In genomic region chr14:38207342-38207741, GRCh38 we compare ENCODE assay signal across 19 cellular contexts. TPM values are rescaled to one million over a fixed set of nuclear protein-coding genes. Genes with fewer than 3 reads are reported as not detected.
DNase-seq lines count a peak whose midpoint lies in the region; ATAC-seq and TF ChIP-seq lines count a peak whose summit lies in the region.
"Had no signal": no experiment of that assay in that cellular context is flagged by ENCODE, and none has a peak within 500 bp of the region (broad histone marks: within the 10 kb centered on the region; RNA-seq: fewer than 3 reads in every experiment).

No MANE protein-coding gene starts in this region.

- H3F3A ChIP-seq in PC-9 (ENCODE audit: insufficient read depth, low read depth) (no peaks in the 10 kb centered on the region), neural cell (ENCODE audit: insufficient read depth, low read length, poor library complexity, severe bottlenecking) (no peaks in the 10 kb centered on the region)

- POLR2A ChIA-PET in PC-9 (lab: Charles Lee; ENCODE audit: unreplicated experiment) = no interaction called here

- H3K27me3 Mint-ChIP-seq in stimulated activated memory B cell treated with anti-CD40 and anti-IgM and Interleukin-4, amounts not matched to agents 10 μg/mL and 1 μg/mL and 100 μg/mL, for 72 hours = peaks cover 40% of the 10 kb centered on the region

- H3K36me3 ChIP-seq in ACC112 (ENCODE audit: insufficient read depth, low read length) (no peaks in the 10 kb centered on the region), PC-9 (ENCODE audit: low read depth) (no peaks in the 10 kb centered on the region), neural cell (ENCODE audit: insufficient read depth, low read length) (no peaks in the 10 kb centered on the region)

- H3K9me3 Mint-ChIP-seq in stimulated activated memory B cell treated with anti-CD40 and anti-IgM and Interleukin-4, amounts not matched to agents 10 μg/mL and 1 μg/mL and 100 μg/mL, for 72 hours = peaks cover 17% of the 10 kb centered on the region
- H3K9me3 Mint-ChIP-seq: activated naive CD4-positive, alpha-beta T cell treated with anti-CD3 and anti-CD28 coated beads, Interleukin-2, amount 50 U/mL, for 24 hours; T-helper 2 cell treated with Interferon-gamma antibody and Interleukin-4, amounts not matched to agents 5 μg/mL and 100 μg/mL, for 36 hours had no signal

- no peak overlapping the region for H3K27ac Mint-ChIP-seq in stimulated activated memory B cell treated with anti-CD40 and anti-IgM and Interleukin-4, amounts not matched to agents 10 μg/mL and 1 μg/mL and 100 μg/mL, for 72 hours
- H3K27ac Mint-ChIP-seq: activated naive CD4-positive, alpha-beta T cell treated with anti-CD3 and anti-CD28 coated beads, Interleukin-2, amount 50 U/mL, for 24 hours; naive B cell; T-helper 2 cell treated with Interferon-gamma antibody and Interleukin-4, amounts not matched to agents 5 μg/mL and 100 μg/mL, for 36 hours had no signal

- no peak overlapping the region for H3K4me3 Mint-ChIP-seq in stimulated activated memory B cell treated with anti-CD40 and anti-IgM and Interleukin-4, amounts not matched to agents 10 μg/mL and 1 μg/mL and 100 μg/mL, for 72 hours
- H3K4me3 Mint-ChIP-seq: naive B cell; T-helper 2 cell treated with Interferon-gamma antibody and Interleukin-4, amounts not matched to agents 5 μg/mL and 100 μg/mL, for 36 hours had no signal

- peaks cover 24% of the 10 kb centered on the region for H3K79me2 ChIP-seq in ACC112 (ENCODE audit: control insufficient read depth, insufficient read depth, low read length, unreplicated experiment)
- no peaks in the 10 kb centered on the region for H3K79me2 ChIP-seq in PC-9 (ENCODE audit: low read depth)
- H3K79me2 ChIP-seq in neural cell (replicated peaks; ENCODE audit: insufficient read depth, low read length) = no peaks in the 10 kb centered on the region

- H3K4me1 Mint-ChIP-seq in stimulated activated memory B cell treated with anti-CD40 and anti-IgM and Interleukin-4, amounts not matched to agents 10 μg/mL and 1 μg/mL and 100 μg/mL, for 72 hours = no peaks in the 10 kb centered on the region

- BruUV-seq in PC-9 (replicated peaks; lab: Mats Ljungman, UMichigan) = no TSS peak

- DNase-seq in PC-9 = no peak
- peak; percentile 10 for DNase-seq in fibroblast of pulmonary artery (ENCODE audit: low read depth)
- DNase-seq in iPS-NIHi11 (ENCODE audit: low spot score) = no peak
- no peak for DNase-seq in activated CD8-positive, alpha-beta memory T cell treated with anti-CD3 and anti-CD28 coated beads, Interleukin-2, amount 50 U/mL, for 48 hours
- DNase-seq: activated CD8-positive, alpha-beta memory T cell treated with anti-CD3 and anti-CD28 coated beads for 24 hours; DMS79; naive B cell; RPMI8226; stimulated activated CD8-positive, alpha-beta memory T cell treated with anti-CD3 and anti-CD28 coated beads, Interleukin-4, amount 100 ng/mL, for 48 hours had no signal

- no peaks in the 10 kb centered on the region for H3K36me3 Mint-ChIP-seq in stimulated activated memory B cell treated with anti-CD40 and anti-IgM and Interleukin-4, amounts not matched to agents 10 μg/mL and 1 μg/mL and 100 μg/mL, for 72 hours

- no peak for ATAC-seq in GM18502 (IDR thresholded peaks at IDR 0.05; ENCODE audit: poor library complexity, unreplicated experiment)
- no peak for ATAC-seq in stimulated activated memory B cell treated with anti-CD40 and anti-IgM and Interleukin-4, amounts not matched to agents 10 μg/mL and 1 μg/mL and 100 μg/mL, for 72 hours
- ATAC-seq: HCT116 had no signal

- H4K20me1 ChIP-seq in PC-9 (ENCODE audit: insufficient read depth) (no peaks in the 10 kb centered on the region), neural cell (ENCODE audit: insufficient read depth) (no peaks in the 10 kb centered on the region)

- TF ChIP-seq CTCF in PC-9 (conservative IDR thresholded peaks at IDR 0.05) (no peak), fibroblast of pulmonary artery (IDR thresholded peaks at IDR 0.05; ENCODE audit: low read length, missing control alignments) (no peak), neural cell (IDR thresholded peaks at IDR 0.05; ENCODE audit: poor library complexity, severe bottlenecking) (no peak)

- H3K4me1 ChIP-seq in ACC112 (ENCODE audit: control insufficient read depth, insufficient read depth, low read length, unreplicated experiment) = peaks cover 22% of the 10 kb centered on the region
- H3K4me1 ChIP-seq in PC-9 (replicated peaks; ENCODE audit: insufficient read depth) = no peaks in the 10 kb centered on the region; the same call in 1 of the 2 replicates

- H3K4me3 ChIP-seq in ACC112 (ENCODE audit: low read depth, low read length) (peak overlapping the region; percentile 91), PC-9 (peak overlapping the region; percentile 48; the same call in 1 of the 2 replicates), fibroblast of pulmonary artery (replicated peaks; ENCODE audit: low read depth, low read length) (no peak overlapping the region), neural cell (ENCODE audit: low read length) (peak overlapping the region; percentile 65)

- no peaks in the 10 kb centered on the region for H3K9me2 ChIP-seq in PC-9 (ENCODE audit: insufficient read depth)
- H3K9me2 ChIP-seq in neural cell (ENCODE audit: insufficient read depth, low read length) = no peaks in the 10 kb centered on the region

- H3K27ac ChIP-seq in ACC112 (ENCODE audit: low read depth, low read length) (no peak overlapping the region), PC-9 (no peak overlapping the region), neural cell (ENCODE audit: low read length) (no peak overlapping the region)

- H3K9ac ChIP-seq in neural cell (ENCODE audit: low read length) = no peak overlapping the region

- no peaks in the 10 kb centered on the region for H3K9me3 ChIP-seq in PC-9 (ENCODE audit: insufficient read depth, low read depth)
- peaks cover 11% of the 10 kb centered on the region for H3K9me3 ChIP-seq in neural cell (ENCODE audit: low read length)

- H2AFZ ChIP-seq in ACC112 (ENCODE audit: low read length, unreplicated experiment) (peak overlapping the region; percentile 87), PC-9 (peak overlapping the region; percentile 74; the same call in 1 of the 2 replicates), neural cell (ENCODE audit: low read depth, low read length) (no peak overlapping the region)

- H3K4me2 ChIP-seq in PC-9 (peak overlapping the region; percentile 81), neural cell (ENCODE audit: low read length) (peak overlapping the region; percentile 88)

- no peak for TF ChIP-seq EP300 in neural cell (conservative IDR thresholded peaks at IDR 0.05; ENCODE audit: poor library complexity, severe bottlenecking)

- no peak for TF ChIP-seq RAD21 in neural cell (conservative IDR thresholded peaks at IDR 0.05)

- H3K27me3 ChIP-seq in ACC112 (ENCODE audit: insufficient read depth, low read length) (0 out of 2 replicates have a peak, but pooled peaks cover 4% of the 10 kb centered on the region), PC-9 (ENCODE audit: insufficient read depth, low read depth) (no peaks in the 10 kb centered on the region), neural cell (ENCODE audit: insufficient read depth, low read depth, low read length) (peaks cover 60% of the 10 kb centered on the region)

- CTCF ChIA-PET in PC-9 (lab: Charles Lee) = no interaction called here

- intact Hi-C loops in PC-9 (cut with micrococcal nuclease; ENCODE audit: unreplicated experiment) = no loop called here

TF ChIP-seq in neural cell, 6 proteins besides CTCF, POLR2A, EP300 and RAD21:
- TF ChIP-seq POLR2AphosphoS5 (IDR thresholded peaks at IDR 0.05) (no peak), MXI1 (conservative IDR thresholded peaks at IDR 0.05; ENCODE audit: poor library complexity, severe bottlenecking) (no peak)

RNA-seq across cellular contexts. Expression of gene SSTR1, which starts 0.4 kb away (rescaled TPM):
- 0.50 TPM in 2 replicates for total RNA-seq in PC-9 (2021)
- polyA plus RNA-seq in neural cell = 2.1 and 2.4 TPM in 2 replicates
- polyA minus RNA-seq in neural cell = 2.9 TPM in 2 replicates
- total RNA-seq: dermis microvascular lymphatic vessel endothelial cell, NCI-H460 had no signal

RNA-seq across cellular contexts. Expression of gene CLEC14A, which starts 48.6 kb away (rescaled TPM):
- 0.23 and 0.31 TPM in 2 replicates for total RNA-seq in PC-9 (2021)
- 0.12 TPM in 1 of 2 replicates, not detected in the other for polyA plus RNA-seq in neural cell
- 0.35 TPM in 1 of 2 replicates, not detected in the other for polyA minus RNA-seq in neural cell
- total RNA-seq: HT-29, NCI-H460 had no signal
